ENCODE assay signal across 16 cellular contexts in the genomic region with DNA sequence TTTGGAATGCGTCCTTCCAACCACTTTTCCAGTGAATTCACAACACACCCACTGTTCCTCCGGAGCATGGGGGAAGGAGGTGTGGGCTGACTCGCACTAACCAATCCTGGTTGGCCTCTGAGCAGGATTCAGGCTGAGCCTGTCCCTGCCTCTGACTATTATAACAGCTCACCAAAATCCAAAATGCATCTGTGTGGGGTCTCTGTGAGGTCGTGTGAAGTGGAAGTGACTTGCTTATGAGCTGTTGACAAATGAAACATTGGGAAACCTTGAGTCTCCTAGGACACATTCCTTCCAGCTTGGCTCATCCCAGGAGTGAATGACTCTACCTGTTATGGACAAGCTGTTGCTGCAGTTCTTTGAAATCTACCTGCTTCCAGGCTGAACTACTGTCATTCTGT. TPM values are rescaled to one million over a fixed set of nuclear protein-coding genes. Genes with fewer than 3 reads are reported as not detected.
DNase-seq lines count a peak whose midpoint lies in the region; ATAC-seq, FAIRE-seq and TF ChIP-seq lines count a peak whose summit lies in the region.
"Had no signal": no experiment of that assay in that cellular context is flagged by ENCODE, and none has a peak within 500 bp of the region (broad histone marks: within the 10 kb centered on the region; RNA-seq: fewer than 3 reads in every experiment).

No MANE protein-coding gene starts in this region.

- ATAC-seq in gastroesophageal sphincter (peak; percentile 4), HG03159 (IDR thresholded peaks at IDR 0.05; ENCODE audit: unreplicated experiment) (no peak), HG02885 (IDR thresholded peaks at IDR 0.05; ENCODE audit: poor library complexity, unreplicated experiment) (no peak)
- ATAC-seq: body of pancreas, T-helper 17 cell had no signal

- 50 to 71% methylated on average over 1 of the region's 4 CpGs for WGBS in gastroesophageal sphincter (ENCODE audit: low coverage in 1 of 2), 2 donors

- FAIRE-seq in astrocyte (lab: Jason Lieb, UNC) = peak; percentile 41

- H2AFZ ChIP-seq in astrocyte (ENCODE audit: low read depth, low read length) = no peak overlapping the region

- TF ChIP-seq CTCF in astrocyte (IDR thresholded peaks at IDR 0.05; ENCODE audit: insufficient read depth, low read depth, low read length) (no peak), gastroesophageal sphincter (IDR thresholded peaks at IDR 0.05) (no peak)

- H3K36me3 ChIP-seq in astrocyte (ENCODE audit: insufficient read depth, low read length) = no peaks in the 10 kb centered on the region
- no peaks in the 10 kb centered on the region for H3K36me3 ChIP-seq in gastroesophageal sphincter
- no peaks in the 10 kb centered on the region for H3K36me3 ChIP-seq in subcutaneous abdominal adipose tissue (ENCODE audit: control insufficient read depth in 5 of 5, insufficient read depth in 5 of 5, low read length in 5 of 5)

- peaks cover 32% of the 10 kb centered on the region for H3K4me1 ChIP-seq in astrocyte (ENCODE audit: insufficient read depth, low read length)
- peaks cover 0 to 23% (median 17%) of the 10 kb centered on the region in 3 donors for H3K4me1 ChIP-seq in gastroesophageal sphincter
- peaks cover 8 to 85% (median 71%) of the 10 kb centered on the region in 5 donors for H3K4me1 ChIP-seq in subcutaneous abdominal adipose tissue (ENCODE audit: control insufficient read depth in 5 of 5, insufficient read depth in 5 of 5, low read length in 5 of 5)

- H3K4me3 Mint-ChIP-seq in astrocyte (ENCODE audit: unreplicated experiment) = no peak overlapping the region
- H3K4me3 Mint-ChIP-seq: T-helper 17 cell had no signal

- no peak for TF ChIP-seq EP300 in gastroesophageal sphincter (IDR thresholded peaks at IDR 0.05)

- H3K27me3 Mint-ChIP-seq in astrocyte (ENCODE audit: low read depth, unreplicated experiment) = peaks cover 42% of the 10 kb centered on the region

- H3K4me3 ChIP-seq in astrocyte (ENCODE audit: insufficient read depth, low read depth, low read length) = no peak overlapping the region
- H3K4me3 ChIP-seq in gastroesophageal sphincter = no peak overlapping the region
- H3K4me3 ChIP-seq in subcutaneous abdominal adipose tissue (ENCODE audit: low read depth in 1 of 5, low read length in 5 of 5) = peak overlapping the region in 4 of 5 donors; percentile 54 to 92 (median 68)
- H3K4me3 ChIP-seq: body of pancreas had no signal

- H3K27me3 ChIP-seq in astrocyte (ENCODE audit: insufficient read depth, low read length) (peaks cover 21% of the 10 kb centered on the region), gastroesophageal sphincter (peaks cover 47% of the 10 kb centered on the region), subcutaneous abdominal adipose tissue (ENCODE audit: control insufficient read depth in 5 of 5, insufficient read depth in 4 of 5, low read length in 5 of 5) (peaks cover 0 to 23% (median 12%) of the 10 kb centered on the region in 5 donors)

- TF ChIP-seq POLR2A in gastroesophageal sphincter (IDR thresholded peaks at IDR 0.05) = no peak

- no peak overlapping the region for H3K27ac Mint-ChIP-seq in astrocyte (ENCODE audit: unreplicated experiment)
- H3K27ac Mint-ChIP-seq: T-helper 17 cell had no signal

- peaks cover 14% of the 10 kb centered on the region for H3K4me1 Mint-ChIP-seq in astrocyte (ENCODE audit: low read depth, unreplicated experiment)

- no peaks in the 10 kb centered on the region for H3K9me3 ChIP-seq in astrocyte (ENCODE audit: insufficient read depth, low read depth, low read length)
- H3K9me3 ChIP-seq in gastroesophageal sphincter = no peaks in the 10 kb centered on the region
- H3K9me3 ChIP-seq in subcutaneous abdominal adipose tissue (ENCODE audit: control insufficient read depth in 5 of 5, low read length in 5 of 5) = no peaks in the 10 kb centered on the region
- H3K9me3 ChIP-seq: body of pancreas had no signal

- H3K4me2 ChIP-seq in astrocyte (ENCODE audit: low read length) = peak overlapping the region; percentile 86

- H4K20me1 ChIP-seq in astrocyte (ENCODE audit: insufficient read depth, low read length) = no peaks in the 10 kb centered on the region

- H3K27ac ChIP-seq in astrocyte (ENCODE audit: low read depth, low read length) (no peak overlapping the region), gastroesophageal sphincter (no peak overlapping the region), subcutaneous abdominal adipose tissue (ENCODE audit: low read depth, low read length) (peak overlapping the region; percentile 88)
- H3K27ac ChIP-seq: body of pancreas had no signal

- H3K9ac ChIP-seq in astrocyte (ENCODE audit: low read length) = no peak overlapping the region
- peak overlapping the region in 3 of 5 donors; percentile 48 to 75 (median 65) for H3K9ac ChIP-seq in subcutaneous abdominal adipose tissue (ENCODE audit: low read length in 5 of 5)

- H3K9me3 Mint-ChIP-seq in astrocyte (ENCODE audit: unreplicated experiment) = no peaks in the 10 kb centered on the region

- H3K79me2 ChIP-seq in astrocyte (ENCODE audit: insufficient read depth, low read length) = no peaks in the 10 kb centered on the region

- peak; percentile 38 for DNase-seq in HPDE6-E6E7 (ENCODE audit: extremely low spot score)
- DNase-seq in astrocyte (ENCODE audit: low read depth) = peak; percentile 47
- no peak for DNase-seq in stimulated activated naive CD4-positive, alpha-beta T cell (lab: John Stamatoyannopoulos, UW)
- no peak for DNase-seq in RPMI8226
- DNase-seq: activated CD4-positive, alpha-beta T cell treated with anti-CD3 and anti-CD28 coated beads, Interleukin-2, amount 50 U/mL, for 4 hours; activated effector memory CD4-positive, alpha-beta T cell treated with Interleukin-2 at 50 U/mL for 16 hours; body of pancreas; effector CD4-positive, alpha-beta T cell; OCI-M1; substantia nigra; T-helper 17 cell had no signal

- no peaks in the 10 kb centered on the region for H3K36me3 Mint-ChIP-seq in astrocyte (ENCODE audit: low read depth, unreplicated experiment)

RNA-seq across cellular contexts. Expression of gene CIDEA, which starts 1.5 kb away (rescaled TPM):
- total RNA-seq in astrocyte (0.43 TPM in 1 of 2 replicates, not detected in the other), gastroesophageal sphincter (1 to 10 TPM in 1 of 4 donors, under 1 TPM in 2, not detected in 1; 0.31 to 5.1 (median 0.59) TPM)
- total RNA-seq: liver, T-helper 17 cell had no signal

RNA-seq across cellular contexts. Expression of gene TUBB6, which starts 52.4 kb away (rescaled TPM):
- total RNA-seq in astrocyte (485 and 528 TPM in 2 replicates), gastroesophageal sphincter (100 to 1,000 TPM; 398 to 983 (median 654) TPM)

Comparison
In these comparisons a context has a peak if more than half of its experiments do, and no peak if none do; other contexts are left out.
1. DNase-seq: peak in HPDE6-E6E7 (single experiment) and astrocyte (single experiment); none in stimulated activated naive CD4-positive, alpha-beta T cell (0 of 6) and RPMI8226 (single experiment).
2. H3K4me3 ChIP-seq: peak in subcutaneous abdominal adipose tissue (4 of 5); none in astrocyte (single experiment) and gastroesophageal sphincter (0 of 2).